In genomic region chr12:14736441-14736840, GRCh38 we compare ENCODE assay signal across 17 cellular contexts. TPM values are rescaled to one million over a fixed set of nuclear protein-coding genes. Genes with fewer than 3 reads are reported as not detected.
"Had no signal": no experiment of that assay in that cellular context is flagged by ENCODE, and none has a peak within 500 bp of the region (broad histone marks: within the 10 kb centered on the region; RNA-seq: fewer than 3 reads in every experiment).

No MANE protein-coding gene starts in this region.

RNA-seq across cellular contexts. Expression of gene GUCY2C, which starts 40.0 kb away (rescaled TPM):
- total RNA-seq: activated naive CD4-positive, alpha-beta T cell treated with anti-CD3 and anti-CD28 coated beads for 36 hours; activated naive CD4-positive, alpha-beta T cell treated with anti-CD3 and anti-CD28 coated beads, Interleukin-2, amount 50 U/mL, for 72 hours; activated naive CD8-positive, alpha-beta T cell treated with anti-CD3 and anti-CD28 coated beads for 36 hours; activated naive CD8-positive, alpha-beta T cell treated with anti-CD3 and anti-CD28 coated beads, Interleukin-2, amount 10 ng/mL, durations not matched to agents 7 days and 5 days; activated T-cell treated with anti-CD3 and anti-CD28 coated beads, Interleukin-2, amount 50 U/mL, for 4 hours; activated T-cell treated with anti-CD3 and anti-CD28 coated beads, Interleukin-2, amount 50 U/mL, for 72 hours; activated T-helper 1 cell treated with anti-CD3 and anti-CD28 coated beads, Interleukin-12 subunit alpha, Interleukin-12 subunit beta, Interleukin-2, Interleukin-4 antibody, amounts not matched to agents 30 ng/mL and 10 ng/mL and 1 ng/mL, durations not matched to agents 14 hours and 24 hours and 36 hours; activated T-helper 17 cell treated with anti-CD3 and anti-CD28 coated beads, Interleukin-2, amount 50 U/mL, for 72 hours; activated T-helper 2 cell treated with anti-CD3 and anti-CD28 coated beads, Interferon-gamma antibody, Interleukin-2, Interleukin-4, amounts not matched to agents 10 μg/mL and 5 μg/mL and 100 μg/mL, durations not matched to agents 14 hours and 24 hours and 36 hours; adrenal gland; aorta; ascending aorta; body of pancreas; bronchial epithelial cell; cardiac muscle cell; cardiac septum; chondrocyte had no signal
- polyA plus RNA-seq: adrenal gland had no signal
